Comparison of ENCODE assay signal across 8 cellular contexts in genomic region chr19:57814505-57815246, GRCh38. TPM values are rescaled to one million over a fixed set of nuclear protein-coding genes. Genes with fewer than 3 reads are reported as not detected.
DNase-seq lines count a peak whose midpoint lies in the region; ATAC-seq, FAIRE-seq and TF ChIP-seq lines count a peak whose summit lies in the region.

Gene ZNF552 (minus strand): TSS chr19:57814913. CDS start chr19:57814743, 170 bp downstream.

- in situ Hi-C loops in ACHN (cut with HindIII; ENCODE audit: low pct_ligation_motif_present, low pct_unique_long_range_greater_than_20kb, low sequenced_read_pairs) = no loop called here

- no peak for TF ChIP-seq CTCF in kidney (IDR thresholded peaks at IDR 0.05; ENCODE audit: borderline replicate concordance, extremely low read depth, insufficient read depth)

- H3K36me3 ChIP-seq in kidney (ENCODE audit: control insufficient read depth in 1 of 2, insufficient read depth in 2 of 2, low read length in 2 of 2) = peaks cover 0 to 6% of the 10 kb centered on the region in 2 donors

- intact Hi-C loops in kidney (cut with DNase I) = no loop called here

- H3K27ac ChIP-seq in kidney (ENCODE audit: low read depth in 2 of 2, low read length in 2 of 2) = peak within 1 kb of the TSS; percentile 83 to 87

- peak within 1 kb of the TSS; percentile 75 to 98 for H3K4me3 ChIP-seq in kidney (ENCODE audit: low read length in 2 of 2)

- peak; percentile 90 for DNase-seq in ACHN
- peak; percentile 87 for DNase-seq in NCI-H345 (lab: John Stamatoyannopoulos, UW)
- DNase-seq in cerebellar nuclear complex (lab: John Stamatoyannopoulos, UW) = peak; percentile 52 to 89
- DNase-seq in kidney = peak; percentile 95
- DNase-seq in stimulated activated CD4-positive, alpha-beta T cell treated with anti-CD3 and anti-CD28 coated beads, Interleukin-15, amount 100 ng/mL, for 1 hour (ENCODE audit: low read depth in 1 of 2, low spot score in 1 of 2) = peak; percentile 43 to 48

- peaks cover 9 to 14% of the 10 kb centered on the region in 2 donors for H3K4me1 ChIP-seq in kidney (ENCODE audit: control insufficient read depth in 1 of 2, insufficient read depth in 1 of 2, low read depth in 1 of 2, low read length in 2 of 2)

- H3K9ac ChIP-seq in kidney (ENCODE audit: low read length in 2 of 2) = peak within 1 kb of the TSS; percentile 57 to 96

- FAIRE-seq in kidney (lab: Jason Lieb, UNC) = no peak

- no peaks in the 10 kb centered on the region for H3K9me3 ChIP-seq in kidney (ENCODE audit: control insufficient read depth in 1 of 2, low read length in 2 of 2)

- ATAC-seq in GM18870 (IDR thresholded peaks at IDR 0.05; ENCODE audit: unreplicated experiment) = peak; percentile 64
- peak; percentile 81 for ATAC-seq in HG03175 (IDR thresholded peaks at IDR 0.05; ENCODE audit: unreplicated experiment)
- peak; percentile 84 to 86 for ATAC-seq in activated CD4-positive, CD25-positive, alpha-beta regulatory T cell treated with anti-CD3 and anti-CD28 coated beads, Interleukin-2, amount 50 U/mL, for 24 hours

RNA-seq across cellular contexts. Expression of gene ZNF552, which starts in this region (rescaled TPM):
- total RNA-seq in kidney = 13.8 TPM
- 10.7 TPM for polyA plus RNA-seq in kidney (ENCODE audit: insufficient read depth, low read depth, low replicate concordance)

Comparison
In these comparisons a context has a peak if more than half of its experiments do, and no peak if none do; other contexts are left out.
1. Peak in every context shown above with its lines: DNase-seq, ATAC-seq, H3K4me3 ChIP-seq and H3K27ac ChIP-seq.